Comparison of ENCODE assay signal across 10 cellular contexts in the genomic region with DNA sequence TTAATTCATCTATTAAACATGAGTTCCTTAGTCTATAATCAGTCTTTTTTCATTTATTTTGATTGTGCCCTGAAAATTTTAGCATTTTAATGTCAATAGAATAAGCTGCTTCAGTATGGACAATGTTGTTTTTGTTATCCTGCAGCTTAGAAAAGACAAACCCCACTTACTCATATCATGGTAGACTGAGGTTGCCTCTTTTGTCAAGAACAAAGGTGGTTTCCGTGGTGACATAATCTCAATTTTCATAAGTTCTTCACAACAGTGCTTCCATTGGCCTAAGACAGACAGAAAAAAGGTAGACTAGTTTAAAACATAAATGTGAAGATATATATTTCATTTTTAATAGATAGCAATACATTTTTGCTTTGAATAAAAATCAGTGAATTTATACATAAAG.
DNase-seq lines count a peak whose midpoint lies in the region; ATAC-seq and TF ChIP-seq lines count a peak whose summit lies in the region.
"Had no signal": no experiment of that assay in that cellular context is flagged by ENCODE, and none has a peak within 500 bp of the region (broad histone marks: within the 10 kb centered on the region; RNA-seq: fewer than 3 reads in every experiment).

No MANE protein-coding gene starts in this region.

- no peaks in the 10 kb centered on the region for H3K36me3 ChIP-seq in heart left ventricle

- TF ChIP-seq CTCF in fibroblast of pulmonary artery (IDR thresholded peaks at IDR 0.05; ENCODE audit: low read length, missing control alignments) (no peak), heart left ventricle (IDR thresholded peaks at IDR 0.05) (no peak)

- WGBS in heart left ventricle, 4 donors = 94 to 100% (median 98%) methylated on average over 1 of the region's 1 CpG

- no peak overlapping the region for H3K4me3 ChIP-seq in fibroblast of pulmonary artery (replicated peaks; ENCODE audit: low read depth, low read length)
- H3K4me3 ChIP-seq in heart left ventricle = no peak overlapping the region

- TF ChIP-seq POLR2A in heart left ventricle (IDR thresholded peaks at IDR 0.05) = no peak

- H3K27me3 ChIP-seq in heart left ventricle = no peaks in the 10 kb centered on the region

- DNase-seq in DMS53 (lab: John Stamatoyannopoulos, UW) = peak; percentile 60
- no peak for DNase-seq in DMS53 treated with DMSO at 0.1 percent for 48 hours (lab: John Stamatoyannopoulos, UW; ENCODE audit: unreplicated experiment)
- peak; percentile 19 for DNase-seq in fibroblast of pulmonary artery (ENCODE audit: low read depth)
- no peak for DNase-seq in stimulated activated CD4-positive, alpha-beta T cell treated with anti-CD3 and anti-CD28 coated beads, Interleukin-4, amount 100 ng/mL, for 1 hour
- DNase-seq in heart left ventricle = no peak
- DNase-seq in stimulated activated CD4-positive, alpha-beta T cell treated with anti-CD3 and anti-CD28 coated beads, Interleukin-2, amount 100 ng/mL, for 24 hours = no peak
- DNase-seq: stimulated activated CD4-positive, alpha-beta T cell treated with anti-CD3 and anti-CD28 coated beads, Interleukin-12 subunit alpha, Interleukin-12 subunit beta, amount 100 ng/mL, for 4 hours had no signal

- ATAC-seq in GM21619 (IDR thresholded peaks at IDR 0.05; ENCODE audit: unreplicated experiment) = peak; percentile 80
- peak; percentile 79 for ATAC-seq in HG03521 (IDR thresholded peaks at IDR 0.05; ENCODE audit: unreplicated experiment)
- no peak for ATAC-seq in heart left ventricle

- H3K27ac ChIP-seq in heart left ventricle = no peak overlapping the region
- H3K27ac ChIP-seq: 22Rv1 had no signal

- H3K9me3 ChIP-seq in heart left ventricle = no peaks in the 10 kb centered on the region

- peaks cover 0 to 3% (median 0%) of the 10 kb centered on the region in 12 donors for H3K4me1 ChIP-seq in heart left ventricle

- intact Hi-C loops in heart left ventricle (cut with DNase I) = loop anchor here in 2 of 10 donors (5.0 kb wide), 1 partner anchor 162 kb away; no protein-coding TSS in a partner anchor

Comparison
In these comparisons a context has a peak if more than half of its experiments do, and no peak if none do; other contexts are left out.
1. DNase-seq: peak in DMS53 (single experiment) and fibroblast of pulmonary artery (single experiment); none in DMS53 treated with DMSO at 0.1 percent for 48 hours (single experiment), stimulated activated CD4-positive, alpha-beta T cell treated with anti-CD3 and anti-CD28 coated beads, Interleukin-4, amount 100 ng/mL, for 1 hour (single experiment), heart left ventricle (0 of 5) and stimulated activated CD4-positive, alpha-beta T cell treated with anti-CD3 and anti-CD28 coated beads, Interleukin-2, amount 100 ng/mL, for 24 hours (0 of 2).
2. ATAC-seq: peak in GM21619 (single experiment) and HG03521 (single experiment); none in heart left ventricle (0 of 4).